8 cellular contexts compared by ENCODE assay signal in genomic region chr15:48541659-48542334, GRCh38.
DNase-seq lines count a peak whose midpoint lies in the region; ATAC-seq lines count a peak whose summit lies in the region.

No MANE protein-coding gene starts in this region.

- DNase-seq in SJSA1 (ENCODE audit: low read depth in 1 of 2, low spot score in 2 of 2) (peak; percentile 63 to 77), myocyte (ENCODE audit: low read depth) (peak; percentile 85), activated gamma-delta T cell (lab: John Stamatoyannopoulos, UW) (no peak), NCI-H1436 treated with DMSO at 0.1 percent for 48 hours (lab: John Stamatoyannopoulos, UW) (no peak)
- no peak for DNase-seq in activated CD8-positive, alpha-beta memory T cell treated with anti-CD3 and anti-CD28 coated beads for 24 hours
- DNase-seq in activated CD8-positive, alpha-beta memory T cell treated with anti-CD3 and anti-CD28 coated beads, Interleukin-2, amount 50 U/mL, for 4 hours, result no peak

- peak overlapping the region; percentile 80 for H3K27ac ChIP-seq in SJSA1

- peak; percentile 77 for ATAC-seq in GM18502 (IDR thresholded peaks at IDR 0.05; ENCODE audit: poor library complexity, unreplicated experiment)
- ATAC-seq in HG02642 (IDR thresholded peaks at IDR 0.05; ENCODE audit: poor library complexity, unreplicated experiment), result peak; percentile 85

- H3K27me3 ChIP-seq in SJSA1 (replicated peaks), result no peaks in the 10 kb centered on the region

- peaks cover 28% of the 10 kb centered on the region for H3K4me1 ChIP-seq in SJSA1 (replicated peaks)

- H3K9me3 ChIP-seq in SJSA1 (replicated peaks), result no peaks in the 10 kb centered on the region

- H3K4me3 ChIP-seq in SJSA1, result 0 out of 2 replicates have a peak overlapping the region, but pooled peaks have one; percentile 1

- H3K36me3 ChIP-seq in SJSA1, result peaks cover 26% of the 10 kb centered on the region

Comparison
In these comparisons a context has a peak if more than half of its experiments do, and no peak if none do; other contexts are left out.
1. DNase-seq: peak in SJSA1 (2 of 2) and myocyte (single experiment); none in activated CD8-positive, alpha-beta memory T cell treated with anti-CD3 and anti-CD28 coated beads for 24 hours (single experiment), activated gamma-delta T cell (single experiment), activated CD8-positive, alpha-beta memory T cell treated with anti-CD3 and anti-CD28 coated beads, Interleukin-2, amount 50 U/mL, for 4 hours (single experiment) and NCI-H1436 treated with DMSO at 0.1 percent for 48 hours (single experiment).